In the genomic region with DNA sequence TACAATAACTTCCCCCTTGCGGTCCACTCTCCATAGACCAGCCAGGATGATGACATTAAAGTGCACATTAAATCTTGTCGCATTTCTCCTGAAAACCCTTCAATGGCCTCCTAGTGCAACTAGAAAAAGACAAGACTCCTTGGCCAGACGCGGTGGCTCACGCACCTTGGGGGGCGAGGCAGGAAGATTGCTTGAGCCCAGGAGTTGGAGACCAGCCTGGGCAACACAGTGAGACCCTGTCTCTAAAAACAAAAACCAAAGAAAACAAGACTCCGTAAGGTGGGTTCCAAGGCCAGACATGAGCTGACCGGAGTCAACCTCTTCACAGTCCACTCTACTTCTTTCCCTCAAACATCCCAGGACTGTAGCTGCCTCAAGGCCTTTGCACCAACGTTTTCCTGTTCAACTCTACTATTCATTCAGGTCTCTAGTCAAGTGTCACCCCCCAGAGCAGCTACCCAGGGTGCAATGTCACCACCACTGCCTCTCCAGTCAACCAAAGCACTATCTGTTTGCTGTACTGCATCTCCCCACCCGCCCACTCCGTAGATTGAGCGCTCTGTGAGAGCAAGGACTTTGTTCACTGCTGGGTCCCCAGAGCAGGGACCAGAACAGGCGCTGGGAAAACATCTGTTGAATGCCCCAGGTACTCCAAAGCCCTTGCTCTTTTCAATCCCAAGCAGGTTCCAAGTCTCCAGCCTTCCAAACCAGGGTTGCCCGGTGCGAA, we compare ENCODE assay signal across 7 cellular contexts. TPM values are rescaled to one million over a fixed set of nuclear protein-coding genes. Genes with fewer than 3 reads are reported as not detected.
DNase-seq lines count a peak whose midpoint lies in the region; ATAC-seq, FAIRE-seq and TF ChIP-seq lines count a peak whose summit lies in the region.

No MANE protein-coding gene starts in this region.

- peak overlapping the region; percentile 65 for H3K18ac ChIP-seq in H1 (ENCODE audit: extremely low read depth, low read length)

- TF ChIP-seq POLR2A in H1 (IDR thresholded peaks at IDR 0.05; ENCODE audit: control extremely low read depth in 1 of 2, low read depth in 2 of 2, low read length in 2 of 2), result no peak

- H3K4me1 ChIP-seq in H1 (replicated peaks in 1 of 4; ENCODE audit: control insufficient read depth in 3 of 4, insufficient read depth in 4 of 4, low read length in 3 of 4), result peaks cover 3 to 5% (median 4%) of the 10 kb centered on the region in 4 experiments; a peak in 6 of 7 replicates

- H2AK5ac ChIP-seq in H1 (ENCODE audit: low read depth, low read length), result no peak overlapping the region

- peak overlapping the region; percentile 78 for H3K9ac ChIP-seq in SK-N-MC (ENCODE audit: insufficient read length)
- peak overlapping the region; percentile 8 to 63 (median 58) for H3K9ac ChIP-seq in H1 (replicated peaks in 1 of 4; ENCODE audit: extremely low read depth in 1 of 4, low read depth in 3 of 4, low read length in 3 of 4)
- peak overlapping the region; percentile 89 for H3K9ac ChIP-seq in neural cell (ENCODE audit: low read length)

- H3K56ac ChIP-seq in H1 (replicated peaks; ENCODE audit: insufficient read length, low read depth, low read length), result no peak overlapping the region

- H2BK5ac ChIP-seq in H1 (ENCODE audit: low read depth, low read length), result peak overlapping the region; percentile 79; the same call in 1 of the 2 replicates

- H2AFZ ChIP-seq in H1 (ENCODE audit: low read length) (peak overlapping the region; percentile 73), neural cell (ENCODE audit: low read depth, low read length) (peak overlapping the region; percentile 27)

- no peak for TF ChIP-seq RAD21 in H1 (IDR thresholded peaks at IDR 0.05 in 1 of 2, conservative IDR thresholded peaks at IDR 0.05 in 1 of 2; ENCODE audit: low read depth in 2 of 2, low read length in 2 of 2)
- TF ChIP-seq RAD21 in neural cell (conservative IDR thresholded peaks at IDR 0.05), result no peak

- peak overlapping the region; percentile 67; the same call in 1 of the 2 replicates for H2BK15ac ChIP-seq in H1 (ENCODE audit: low read length)

- H3K4me3 ChIP-seq in SK-N-MC (peak overlapping the region; percentile 99), H1 (ENCODE audit: extremely low read depth in 1 of 4, insufficient read depth in 2 of 4, low read depth in 3 of 4, low read length in 4 of 4) (peak overlapping the region; percentile 58 to 89 (median 80)), neural cell (ENCODE audit: low read length) (peak overlapping the region; percentile 88)

- peaks cover 0 to 3% of the 10 kb centered on the region in 2 experiments for H4K20me1 ChIP-seq in H1 (replicated peaks in 1 of 2; ENCODE audit: control insufficient read depth in 1 of 2, insufficient read depth in 2 of 2, low read length in 2 of 2)
- H4K20me1 ChIP-seq in neural cell (ENCODE audit: insufficient read depth), result no peaks in the 10 kb centered on the region

- peaks cover 4 to 13% of the 10 kb centered on the region in 2 experiments; a peak in 2 of 4 replicates for H3K79me2 ChIP-seq in H1 (ENCODE audit: control insufficient read depth in 1 of 2, insufficient read depth in 2 of 2, low read length in 2 of 2)
- H3K79me2 ChIP-seq in neural cell (replicated peaks; ENCODE audit: insufficient read depth, low read length), result peaks cover 16% of the 10 kb centered on the region

- ATAC-seq in GM18907 (IDR thresholded peaks at IDR 0.05; ENCODE audit: unreplicated experiment), result peak; percentile 18
- peak; percentile 22 for ATAC-seq in HG02973 (IDR thresholded peaks at IDR 0.05; ENCODE audit: unreplicated experiment)

- H3K9me2 ChIP-seq in neural cell (ENCODE audit: insufficient read depth, low read length), result no peaks in the 10 kb centered on the region

- H3K9me3 ChIP-seq in SK-N-MC (ENCODE audit: low read depth, low read length) (no peaks in the 10 kb centered on the region), H1 (ENCODE audit: insufficient read depth in 2 of 2, low read depth in 1 of 2, low read length in 1 of 2) (no peaks in the 10 kb centered on the region), neural cell (ENCODE audit: low read length) (no peaks in the 10 kb centered on the region)

- POLR2A ChIA-PET in H1 (lab: Charles Lee; ENCODE audit: partially characterized antibody), result interaction anchor here (0.6 to 1.5 kb wide), 9 partner anchors 8 to 76 kb away, joined by 3 to 6 read pairs (median 3); no protein-coding TSS in a partner anchor

- FAIRE-seq in H1 (lab: Jason Lieb, UNC), result no peak

- no peak overlapping the region for H2BK20ac ChIP-seq in H1 (ENCODE audit: low read length)

- H4K5ac ChIP-seq in H1 (ENCODE audit: insufficient read length, low read depth, low read length), result peak overlapping the region; percentile 52

- no peak overlapping the region for H3K23ac ChIP-seq in H1 (ENCODE audit: insufficient read length)

- H2BK120ac ChIP-seq in H1 (replicated peaks; ENCODE audit: low read depth, low read length), result no peak overlapping the region

- H4K8ac ChIP-seq in H1 (ENCODE audit: extremely low read depth, insufficient read depth, low read length), result peak overlapping the region; percentile 78; the same call in 1 of the 2 replicates

- no peak overlapping the region for H2BK12ac ChIP-seq in H1 (ENCODE audit: low read depth, low read length)

- H3K4ac ChIP-seq in H1 (replicated peaks; ENCODE audit: insufficient read length, low read depth, low read length), result no peak overlapping the region

- peaks cover 5% of the 10 kb centered on the region for H3K79me1 ChIP-seq in H1 (ENCODE audit: low read depth, low read length)

- no peak overlapping the region for H4K91ac ChIP-seq in H1 (replicated peaks; ENCODE audit: insufficient read length, low read length)

- WGBS in H1 (ENCODE audit: extremely low coverage in 1 of 2, insufficient coverage in 1 of 2, insufficient read length in 1 of 2, insufficient replicate concordance in 2 of 2, low coverage in 1 of 2, low lambda C conversion rate in 2 of 2, missing lambda C conversion rate in 1 of 2), 2 experiments, result 62% methylated on average over 15 of the region's 15 CpGs; no CpG with 5 or more reads in 1 of the 2 experiments

- no peak overlapping the region for H3K14ac ChIP-seq in H1 (ENCODE audit: insufficient read length)

- peaks cover 3% of the 10 kb centered on the region; the same call in 1 of the 2 replicates for H3K23me2 ChIP-seq in H1 (ENCODE audit: low read depth, low read length)

- peak overlapping the region; percentile 77 to 90 for H3K4me2 ChIP-seq in H1 (ENCODE audit: insufficient read depth in 1 of 2, low read depth in 2 of 2, low read length in 2 of 2)
- H3K4me2 ChIP-seq in neural cell (ENCODE audit: low read length), result peak overlapping the region; percentile 61

- TF ChIP-seq EP300 in H1 (IDR thresholded peaks at IDR 0.05; ENCODE audit: borderline replicate concordance in 1 of 2, low read depth in 2 of 2, low read length in 2 of 2), result no peak
- TF ChIP-seq EP300 in neural cell (conservative IDR thresholded peaks at IDR 0.05; ENCODE audit: poor library complexity, severe bottlenecking), result no peak

- TF ChIP-seq CTCF in H1 (IDR thresholded peaks at IDR 0.05; ENCODE audit: control extremely low read depth in 1 of 3, insufficient read depth in 1 of 3, low read depth in 1 of 3, low read length in 3 of 3) (no peak), neural cell (IDR thresholded peaks at IDR 0.05; ENCODE audit: poor library complexity, severe bottlenecking) (no peak)

- no peaks in the 10 kb centered on the region for H3K27me3 ChIP-seq in H1 (replicated peaks in 1 of 4; ENCODE audit: control insufficient read depth in 3 of 4, extremely low read depth in 1 of 4, insufficient read depth in 3 of 4, low read length in 3 of 4)
- H3K27me3 ChIP-seq in neural cell (ENCODE audit: insufficient read depth, low read depth, low read length), result no peaks in the 10 kb centered on the region

- H3K36me3 ChIP-seq in SK-N-MC (ENCODE audit: insufficient read depth, low read length), result peaks cover 23% of the 10 kb centered on the region
- peaks cover 3 to 13% (median 6%) of the 10 kb centered on the region in 4 experiments; a peak in 6 of 8 replicates for H3K36me3 ChIP-seq in H1 (ENCODE audit: control insufficient read depth in 2 of 4, insufficient read depth in 4 of 4, low read length in 3 of 4)
- H3K36me3 ChIP-seq in neural cell (ENCODE audit: insufficient read depth, low read length), result no peaks in the 10 kb centered on the region

- H3K27ac ChIP-seq in SK-N-MC, result peak overlapping the region; percentile 4; the same call in 1 of the 2 replicates
- H3K27ac ChIP-seq in H1 (ENCODE audit: low read depth, low read length), result peak overlapping the region; percentile 61; the same call in 1 of the 2 replicates
- peak overlapping the region; percentile 54 for H3K27ac ChIP-seq in neural cell (ENCODE audit: low read length)

- H3F3A ChIP-seq in neural cell (ENCODE audit: insufficient read depth, low read length, poor library complexity, severe bottlenecking), result no peaks in the 10 kb centered on the region

- CTCF ChIA-PET in H1 (lab: Charles Lee; ENCODE audit: partially characterized antibody), result interaction anchor here (0.6 to 2.9 kb wide), 5 partner anchors 9 to 239 kb away, joined by 3 to 12 read pairs (median 4); no protein-coding TSS in a partner anchor

- DNase-seq in SK-N-MC (ENCODE audit: low read depth, low spot score) (no peak), H1 (ENCODE audit: low read depth in 1 of 2, low spot score in 2 of 2) (no peak), islet precursor cell (no peak), glomerular visceral epithelial cell (ENCODE audit: extremely low spot score) (no peak)

RNA-seq across cellular contexts. Expression of a gene that starts 0.7 kb away (rescaled TPM):
- total RNA-seq in H1 (2021; fragmentation: NEBNext Ultra II Directional; extraction: Animal tissue kit (Norgen Biotek cat#: 25700)), result 13.8 and 14.0 TPM in 2 replicates
- polyA plus RNA-seq in H1 (2011; rRNA removed), result 35.6 and 38.3 TPM in 2 replicates
- polyA plus RNA-seq in H1 (2011; cell fraction: cytosol; rRNA removed), result 26.0 TPM
- polyA plus RNA-seq in H1 (2011; cell fraction: nucleus; rRNA removed), result 22.7 TPM
- 8.0 to 18.7 TPM (median 17.5 TPM) in 4 replicates for polyA plus RNA-seq in H1 (2012, experiment 1 of 2)
- polyA plus RNA-seq in H1 (2012, experiment 2 of 2), result 28.9 TPM
- 14.2 TPM for polyA plus RNA-seq in H1 (2013, experiment 1 of 2)
- polyA plus RNA-seq in H1 (2013, experiment 2 of 2), result 13.4 TPM
- 5.7 and 8.4 TPM in 2 replicates for polyA minus RNA-seq in H1 (2011; rRNA and poly(A)+ RNA removed)
- polyA minus RNA-seq in H1 (2011; cell fraction: cytosol; rRNA and poly(A)+ RNA removed), result 3.3 TPM
- 6.4 TPM for polyA minus RNA-seq in H1 (2011; cell fraction: nucleus; rRNA and poly(A)+ RNA removed)
- polyA plus RNA-seq in neural cell, result 54.9 and 57.9 TPM in 2 replicates
- polyA minus RNA-seq in neural cell, result 12.8 and 18.3 TPM in 2 replicates

RNA-seq across cellular contexts. Expression of a gene that starts 1.1 kb away (rescaled TPM):
- total RNA-seq in H1 (2021; fragmentation: NEBNext Ultra II Directional; extraction: Animal tissue kit (Norgen Biotek cat#: 25700)), result 102 and 106 TPM in 2 replicates
- polyA plus RNA-seq in H1 (2011; rRNA removed) (253 and 260 TPM in 2 replicates), neural cell (192 and 234 TPM in 2 replicates)
- 192 TPM for polyA plus RNA-seq in H1 (2011; cell fraction: cytosol; rRNA removed)
- polyA plus RNA-seq in H1 (2011; cell fraction: nucleus; rRNA removed), result 141 TPM
- polyA plus RNA-seq in H1 (2012, experiment 1 of 2), result 152 to 189 TPM (median 187 TPM) in 4 replicates
- 132 TPM for polyA plus RNA-seq in H1 (2012, experiment 2 of 2)
- 123 TPM for polyA plus RNA-seq in H1 (2013, experiment 1 of 2)
- 125 TPM for polyA plus RNA-seq in H1 (2013, experiment 2 of 2)
- 52.2 and 80.8 TPM in 2 replicates for polyA minus RNA-seq in H1 (2011; rRNA and poly(A)+ RNA removed)
- polyA minus RNA-seq in H1 (2011; cell fraction: cytosol; rRNA and poly(A)+ RNA removed), result 63.9 TPM
- polyA minus RNA-seq in H1 (2011; cell fraction: nucleus; rRNA and poly(A)+ RNA removed), result 56.3 TPM
- 47.5 and 60.8 TPM in 2 replicates for polyA minus RNA-seq in neural cell

RNA-seq across cellular contexts. Expression of a gene that starts 46.3 kb away (rescaled TPM):
- total RNA-seq in H1 (2021; fragmentation: NEBNext Ultra II Directional; extraction: Animal tissue kit (Norgen Biotek cat#: 25700)), result 0.20 and 0.34 TPM in 2 replicates
- polyA plus RNA-seq in H1 (2011; rRNA removed), result 0.36 and 1.0 TPM in 2 replicates
- polyA plus RNA-seq in H1 (2011; cell fraction: cytosol; rRNA removed), result 0.92 TPM
- polyA plus RNA-seq in H1 (2011; cell fraction: nucleus; rRNA removed), result 1.5 TPM
- polyA plus RNA-seq in H1 (2012, experiment 1 of 2), result 0.41 to 0.54 TPM (median 0.45 TPM) in 4 replicates
- polyA plus RNA-seq in H1 (2012, experiment 2 of 2), result 0.33 TPM
- 0.06 TPM for polyA plus RNA-seq in H1 (2013, experiment 1 of 2)
- polyA plus RNA-seq in H1 (2013, experiment 2 of 2), result 0.09 TPM
- 0.10 and 0.60 TPM in 2 replicates for polyA minus RNA-seq in H1 (2011; rRNA and poly(A)+ RNA removed)
- polyA minus RNA-seq in H1 (2011; cell fraction: cytosol; rRNA and poly(A)+ RNA removed), result 0.51 TPM
- 0.50 TPM for polyA minus RNA-seq in H1 (2011; cell fraction: nucleus; rRNA and poly(A)+ RNA removed)
- polyA plus RNA-seq in neural cell, result 0.67 and 0.90 TPM in 2 replicates
- polyA minus RNA-seq in neural cell, result 0.23 and 0.24 TPM in 2 replicates

Comparison
In these comparisons a context has a peak if more than half of its experiments do, and no peak if none do; other contexts are left out.
1. H3K27ac ChIP-seq: peak in every context shown above with its lines; median percentile 61 in H1; 54 in neural cell; 4 in SK-N-MC.